In genomic region chr19:2168619-2169424, GRCh38 we compare ENCODE assay signal across 8 cellular contexts. TPM values are rescaled to one million over a fixed set of nuclear protein-coding genes. Genes with fewer than 3 reads are reported as not detected.
A peak's percentile ranks its signal among the peaks of the same experiment; 100 is the strongest.
DNase-seq lines count a peak whose midpoint lies in the region; ATAC-seq and TF ChIP-seq lines count a peak whose summit lies in the region.

No MANE protein-coding gene starts in this region.

- peak; percentile 18 to 78 for TF ChIP-seq POLR2A in Peyer's patch (IDR thresholded peaks at IDR 0.05)
- peak; percentile 25 to 40 for TF ChIP-seq POLR2A in gastroesophageal sphincter (IDR thresholded peaks at IDR 0.05)
- peak in 1 of 2 donors; percentile 34 for TF ChIP-seq POLR2A in tibial nerve (IDR thresholded peaks at IDR 0.05)

- peaks cover 0 to 3% (median 0%) of the 10 kb centered on the region in 3 donors for H3K36me3 ChIP-seq in Peyer's patch
- peaks cover 0 to 3% of the 10 kb centered on the region in 2 donors for H3K36me3 ChIP-seq in gastroesophageal sphincter
- no peaks in the 10 kb centered on the region for H3K36me3 ChIP-seq in tibial nerve

- H3K27ac Mint-ChIP-seq in activated naive CD4-positive, alpha-beta T cell treated with anti-CD3 and anti-CD28 coated beads for 36 hours: peak overlapping the region; percentile 72
- H3K27ac Mint-ChIP-seq in osteocyte (ENCODE audit: unreplicated experiment): peak overlapping the region; percentile 90

- peaks cover 22 to 82% (median 41%) of the 10 kb centered on the region in 4 donors for H3K4me1 ChIP-seq in Peyer's patch
- H3K4me1 ChIP-seq in gastroesophageal sphincter: peaks cover 9 to 92% (median 50%) of the 10 kb centered on the region in 3 donors
- peaks cover 7 to 94% (median 65%) of the 10 kb centered on the region in 4 donors for H3K4me1 ChIP-seq in tibial nerve

- peaks cover 9% of the 10 kb centered on the region for H3K36me3 Mint-ChIP-seq in activated naive CD4-positive, alpha-beta T cell treated with anti-CD3 and anti-CD28 coated beads for 36 hours (ENCODE audit: low read depth)
- H3K36me3 Mint-ChIP-seq in osteocyte (ENCODE audit: unreplicated experiment): no peaks in the 10 kb centered on the region

- H3K4me3 ChIP-seq in Peyer's patch (peak overlapping the region in 2 of 4 donors; percentile 11 to 20), gastroesophageal sphincter (peak overlapping the region in 1 of 2 donors; percentile 18), tibial nerve (peak overlapping the region in 3 of 4 donors; percentile 4 to 27 (median 16))

- DNase-seq in A172 (ENCODE audit: low spot score): peak; percentile 99
- peak; percentile 71 to 98 (median 96) for DNase-seq in Peyer's patch
- DNase-seq in activated naive CD4-positive, alpha-beta T cell treated with anti-CD3 and anti-CD28 coated beads for 36 hours: peak; percentile 71
- peak; percentile 93 for DNase-seq in osteocyte (ENCODE audit: extremely low spot score, unreplicated experiment)
- peak; percentile 94 to 97 for DNase-seq in tibial nerve (ENCODE audit: low spot score in 2 of 2)

- CTCF ChIA-PET in activated naive CD4-positive, alpha-beta T cell treated with anti-CD3 and anti-CD28 coated beads for 36 hours (lab: Charles Lee): interaction anchor here (1.6 kb wide), 1 partner anchor 10 kb away, joined by 3 read pairs; no protein-coding TSS in a partner anchor

- TF ChIP-seq CTCF in Peyer's patch (IDR thresholded peaks at IDR 0.05): peak in 1 of 6 experiments; percentile 8
- TF ChIP-seq CTCF in gastroesophageal sphincter (IDR thresholded peaks at IDR 0.05): peak in 1 of 4 experiments; percentile 16
- TF ChIP-seq CTCF in osteocyte (IDR thresholded peaks at IDR 0.05): no peak
- TF ChIP-seq CTCF in tibial nerve (IDR thresholded peaks at IDR 0.05): peak in 2 of 5 experiments; percentile 8 to 20

- ATAC-seq in GM18511 (IDR thresholded peaks at IDR 0.05; ENCODE audit: unreplicated experiment) (peak; percentile 54), HG03064 (IDR thresholded peaks at IDR 0.05; ENCODE audit: low read depth, unreplicated experiment) (peak; percentile 35), gastroesophageal sphincter (peak; percentile 95)

- peak overlapping the region; percentile 12 for H3K4me3 Mint-ChIP-seq in activated naive CD4-positive, alpha-beta T cell treated with anti-CD3 and anti-CD28 coated beads for 36 hours
- H3K4me3 Mint-ChIP-seq in osteocyte (ENCODE audit: unreplicated experiment): peak overlapping the region; percentile 48

- H3K27me3 ChIP-seq in Peyer's patch (no peaks in the 10 kb centered on the region), gastroesophageal sphincter (no peaks in the 10 kb centered on the region), tibial nerve (no peaks in the 10 kb centered on the region)

- intact Hi-C loops in activated naive CD4-positive, alpha-beta T cell treated with anti-CD3 and anti-CD28 coated beads for 36 hours (cut with micrococcal nuclease): loop anchor here (10.0 kb wide), 1 partner anchor 616 kb away; the partner anchor contains the start of genes SGTA and THOP1

- H3K9me3 Mint-ChIP-seq in activated naive CD4-positive, alpha-beta T cell treated with anti-CD3 and anti-CD28 coated beads for 36 hours: no peaks in the 10 kb centered on the region
- no peaks in the 10 kb centered on the region for H3K9me3 Mint-ChIP-seq in osteocyte (ENCODE audit: unreplicated experiment)

- peak overlapping the region; percentile 78 to 100 (median 92) for H3K27ac ChIP-seq in Peyer's patch
- H3K27ac ChIP-seq in gastroesophageal sphincter: peak overlapping the region; percentile 80 to 99 (median 92)
- H3K27ac ChIP-seq in tibial nerve: peak overlapping the region; percentile 78 to 99 (median 96)

- no peaks in the 10 kb centered on the region for H3K27me3 Mint-ChIP-seq in activated naive CD4-positive, alpha-beta T cell treated with anti-CD3 and anti-CD28 coated beads for 36 hours (ENCODE audit: low read depth)
- H3K27me3 Mint-ChIP-seq in osteocyte (ENCODE audit: unreplicated experiment): no peaks in the 10 kb centered on the region

- TF ChIP-seq EP300 in gastroesophageal sphincter (IDR thresholded peaks at IDR 0.05): no peak
- peak; percentile 58 to 97 for TF ChIP-seq EP300 in tibial nerve (IDR thresholded peaks at IDR 0.05)

- H3K4me1 Mint-ChIP-seq in activated naive CD4-positive, alpha-beta T cell treated with anti-CD3 and anti-CD28 coated beads for 36 hours (ENCODE audit: low read depth): peaks cover 57% of the 10 kb centered on the region
- H3K4me1 Mint-ChIP-seq in osteocyte (ENCODE audit: unreplicated experiment): peaks cover 75% of the 10 kb centered on the region

- H3K9me3 ChIP-seq in Peyer's patch (no peaks in the 10 kb centered on the region), gastroesophageal sphincter (no peaks in the 10 kb centered on the region), tibial nerve (no peaks in the 10 kb centered on the region)

- 7 to 13% methylated on average over 3 to 10 of the region's 24 CpGs for WGBS in gastroesophageal sphincter (ENCODE audit: low coverage in 1 of 2), 2 donors
- 6% methylated on average over 19 to 24 of the region's 24 CpGs for WGBS in tibial nerve, 2 donors

RNA-seq across cellular contexts. Expression of gene DOT1L, which starts 5.1 kb away (rescaled TPM):
- total RNA-seq in A172 (2014; rRNA removed; shearing (Covaris generic)): 6.5 and 6.8 TPM in 2 replicates
- total RNA-seq in Peyer's patch (100 to 1,000 TPM in 1 of 4 donors, 10 to 100 TPM in 3; 67.8 to 167 (median 74.0) TPM), gastroesophageal sphincter (10 to 100 TPM in 2 of 4 donors, 1 to 10 TPM in 2; 4.4 to 12.8 (median 10.2) TPM), osteocyte (34.1 and 38.1 TPM in 2 replicates), tibial nerve (10 to 100 TPM; 13.8 to 59.4 (median 18.1) TPM)
- total RNA-seq in activated naive CD4-positive, alpha-beta T cell treated with anti-CD3 and anti-CD28 coated beads for 36 hours: 10 to 100 TPM; 48.7 to 55.0 TPM

RNA-seq across cellular contexts. Expression of gene AP3D1, which starts 17.5 kb away (rescaled TPM):
- 167 and 176 TPM in 2 replicates for total RNA-seq in A172 (2014; rRNA removed; shearing (Covaris generic))
- 100 to 1,000 TPM; 104 to 136 (median 122) TPM for total RNA-seq in Peyer's patch
- total RNA-seq in activated naive CD4-positive, alpha-beta T cell treated with anti-CD3 and anti-CD28 coated beads for 36 hours: 10 to 100 TPM; 60.5 to 64.2 TPM
- total RNA-seq in gastroesophageal sphincter: 100 to 1,000 TPM in 1 of 4 donors, 10 to 100 TPM in 3; 69.9 to 132 (median 73.8) TPM
- total RNA-seq in osteocyte: 139 and 152 TPM in 2 replicates
- total RNA-seq in tibial nerve: 100 to 1,000 TPM in 1 of 4 donors, 10 to 100 TPM in 3; 75.2 to 127 (median 83.3) TPM

Comparison
In these comparisons a context has a peak if more than half of its experiments do, and no peak if none do; other contexts are left out.
1. ATAC-seq: peak in every context shown above with its lines; median percentile 95 in gastroesophageal sphincter; 54 in GM18511; 35 in HG03064.